In the genomic region with DNA sequence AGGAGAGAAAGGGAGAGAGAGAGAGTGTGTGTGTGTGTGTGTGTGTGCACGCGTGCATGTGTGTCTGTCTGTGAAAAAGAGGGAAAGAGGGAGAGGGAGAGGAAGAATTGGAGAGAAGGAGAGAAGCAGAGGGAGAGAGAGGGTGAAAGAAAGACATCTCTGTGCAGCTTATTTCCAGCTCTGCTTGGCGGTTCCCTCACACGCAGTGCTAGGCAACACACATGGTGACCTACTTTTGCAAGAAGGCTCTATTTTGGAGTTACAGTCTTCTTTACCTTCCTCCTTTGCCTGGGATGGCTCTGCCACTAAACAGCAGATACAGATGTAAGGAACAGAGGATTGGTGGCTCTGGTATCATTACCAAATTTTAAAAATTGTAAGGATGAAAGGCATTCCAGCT, we compare ENCODE assay signal across 25 cellular contexts.
"Had no signal": no experiment of that assay in that cellular context is flagged by ENCODE, and none has a peak within 500 bp of the region (broad histone marks: within the 10 kb centered on the region; RNA-seq: fewer than 3 reads in every experiment).

No MANE protein-coding gene starts in this region.

- H3K9me3 Mint-ChIP-seq: activated naive CD4-positive, alpha-beta T cell treated with anti-CD3 and anti-CD28 coated beads, Interleukin-2, amount 50 U/mL, for 24 hours; activated T-cell treated with anti-CD3 and anti-CD28 coated beads, Interleukin-2, amount 50 U/mL, for 72 hours had no signal

- H3K27ac Mint-ChIP-seq: activated naive CD4-positive, alpha-beta T cell treated with anti-CD3 and anti-CD28 coated beads, Interleukin-2, amount 50 U/mL, for 24 hours; activated T-cell treated with anti-CD3 and anti-CD28 coated beads, Interleukin-2, amount 50 U/mL, for 72 hours had no signal

- H3K4me3 ChIP-seq: ascending aorta, breast epithelium, esophagus muscularis mucosa, hepatocyte, ovary, psoas muscle, right lobe of liver, smooth muscle cell, vagina had no signal

- H3K27ac ChIP-seq: ascending aorta, breast epithelium, esophagus muscularis mucosa, hepatocyte, ovary, psoas muscle, right lobe of liver, vagina, WERI-Rb-1 had no signal

- H3K9me3 ChIP-seq: ascending aorta, breast epithelium, esophagus muscularis mucosa, ovary, psoas muscle, right lobe of liver, vagina had no signal

- H3K27me3 Mint-ChIP-seq: activated naive CD4-positive, alpha-beta T cell treated with anti-CD3 and anti-CD28 coated beads, Interleukin-2, amount 50 U/mL, for 24 hours had no signal

- H3K36me3 ChIP-seq: ascending aorta, breast epithelium, esophagus muscularis mucosa, ovary, right lobe of liver, vagina, WERI-Rb-1 had no signal

- H3K4me3 Mint-ChIP-seq: activated naive CD4-positive, alpha-beta T cell treated with anti-CD3 and anti-CD28 coated beads, Interleukin-2, amount 50 U/mL, for 24 hours; activated T-cell treated with anti-CD3 and anti-CD28 coated beads, Interleukin-2, amount 50 U/mL, for 72 hours; neural crest cell had no signal

- FAIRE-seq: endothelial cell of umbilical vein, keratinocyte had no signal

- DNase-seq: activated CD4-positive, alpha-beta T cell treated with anti-CD3 and anti-CD28 coated beads for 1 hour; activated CD8-positive, alpha-beta memory T cell treated with anti-CD3 and anti-CD28 coated beads for 24 hours; activated CD8-positive, alpha-beta memory T cell treated with anti-CD3 and anti-CD28 coated beads, Interleukin-2, amount 50 U/mL, for 48 hours; activated gamma-delta T cell; activated T-cell treated with anti-CD3 and anti-CD28 coated beads, Interleukin-2, amount 50 U/mL, for 72 hours; dermis blood vessel endothelial cell; effector memory CD4-positive, alpha-beta T cell; midbrain; ovary; psoas muscle; right lobe of liver; stimulated activated naive CD4-positive, alpha-beta T cell; trophoblast cell; WERI-Rb-1 had no signal

- H3K27me3 ChIP-seq: ascending aorta, esophagus muscularis mucosa, hepatocyte, ovary, right lobe of liver, vagina had no signal

- H3K36me3 Mint-ChIP-seq: activated naive CD4-positive, alpha-beta T cell treated with anti-CD3 and anti-CD28 coated beads, Interleukin-2, amount 50 U/mL, for 24 hours had no signal

- H3K4me1 Mint-ChIP-seq: activated naive CD4-positive, alpha-beta T cell treated with anti-CD3 and anti-CD28 coated beads, Interleukin-2, amount 50 U/mL, for 24 hours; neural crest cell had no signal

- H3K4me1 ChIP-seq: ascending aorta, breast epithelium, psoas muscle, right lobe of liver, vagina had no signal

- ATAC-seq: activated T-cell treated with anti-CD3 and anti-CD28 coated beads, Interleukin-2, amount 50 U/mL, for 72 hours; left lobe of liver; psoas muscle; right lobe of liver had no signal
